Comparison of ENCODE assay signal across 31 cellular contexts in genomic region chr3:140467916-140468315, GRCh38.
A peak's percentile ranks its signal among the peaks of the same experiment; 100 is the strongest.
DNase-seq lines count a peak whose midpoint lies in the region; ATAC-seq and TF ChIP-seq lines count a peak whose summit lies in the region.
"Had no signal": no experiment of that assay in that cellular context is flagged by ENCODE, and none has a peak within 500 bp of the region (broad histone marks: within the 10 kb centered on the region; RNA-seq: fewer than 3 reads in every experiment).

No MANE protein-coding gene starts in this region.

- H3K36me3 Mint-ChIP-seq in chondrocyte (ENCODE audit: low read depth): peaks cover 4% of the 10 kb centered on the region
- H3K36me3 Mint-ChIP-seq in immature natural killer cell: no peaks in the 10 kb centered on the region
- H3K36me3 Mint-ChIP-seq: activated naive CD4-positive, alpha-beta T cell treated with anti-CD3 and anti-CD28 coated beads, Interleukin-2, amount 50 U/mL, for 24 hours had no signal

- no peak for TF ChIP-seq POLR2A in suprapubic skin (IDR thresholded peaks at IDR 0.05)

- no peak for TF ChIP-seq EP300 in suprapubic skin (IDR thresholded peaks at IDR 0.05)

- H3K27me3 Mint-ChIP-seq in chondrocyte (ENCODE audit: low read depth) (no peaks in the 10 kb centered on the region), immature natural killer cell (ENCODE audit: low read depth in 3 of 3) (peaks cover 3 to 8% (median 3%) of the 10 kb centered on the region in 3 donors)
- H3K27me3 Mint-ChIP-seq: activated naive CD4-positive, alpha-beta T cell treated with anti-CD3 and anti-CD28 coated beads, Interleukin-2, amount 50 U/mL, for 24 hours had no signal

- TF ChIP-seq CTCF in chondrocyte (IDR thresholded peaks at IDR 0.05): no peak
- TF ChIP-seq CTCF in hepatocyte (IDR thresholded peaks at IDR 0.05; ENCODE audit: poor library complexity): no peak
- TF ChIP-seq CTCF in smooth muscle cell (IDR thresholded peaks at IDR 0.05; ENCODE audit: borderline replicate concordance, insufficient read depth, poor library complexity, severe bottlenecking): no peak
- no peak for TF ChIP-seq CTCF in suprapubic skin (IDR thresholded peaks at IDR 0.05)

- H3K9me3 Mint-ChIP-seq in chondrocyte (ENCODE audit: low read depth): no peaks in the 10 kb centered on the region
- H3K9me3 Mint-ChIP-seq in immature natural killer cell: no peaks in the 10 kb centered on the region
- H3K9me3 Mint-ChIP-seq: activated naive CD4-positive, alpha-beta T cell treated with anti-CD3 and anti-CD28 coated beads, Interleukin-2, amount 50 U/mL, for 24 hours; endodermal cell; neural crest cell had no signal

- DNase-seq in M059J (ENCODE audit: low read depth): peak; percentile 38
- no peak for DNase-seq in chondrocyte (ENCODE audit: low spot score)
- no peak for DNase-seq in hepatocyte (ENCODE audit: low spot score)
- DNase-seq in smooth muscle cell (lab: John Stamatoyannopoulos, UW; ENCODE audit: unreplicated experiment): no peak
- no peak for DNase-seq in suprapubic skin (ENCODE audit: low spot score in 2 of 2)
- DNase-seq in immature natural killer cell: no peak
- DNase-seq: activated CD4-positive, alpha-beta T cell treated with anti-CD3 and anti-CD28 coated beads for 4 hours; caudate nucleus; dermis blood vessel endothelial cell; DMS79 treated with DMSO at 0.1 percent for 48 hours; endodermal cell; GF-D8; HCEC 1CT; hypothalamus; Karpas-422; mesendoderm; NCI-H146; NCI-H446; NCI-H774; right lobe of liver; RPMI8226; SJCRH30; stimulated activated CD4-positive, alpha-beta T cell treated with anti-CD3 and anti-CD28 coated beads, Interleukin-4, amount 100 ng/mL, for 24 hours; T1000; transverse colon had no signal

- peak overlapping the region; percentile 65 for H3K9ac ChIP-seq in smooth muscle cell (ENCODE audit: low read depth)
- H3K9ac ChIP-seq: parathyroid adenoma had no signal

- H4K20me1 ChIP-seq in hepatocyte (ENCODE audit: insufficient read depth, poor library complexity, severe bottlenecking): no peaks in the 10 kb centered on the region
- no peaks in the 10 kb centered on the region for H4K20me1 ChIP-seq in smooth muscle cell (ENCODE audit: low read depth)

- no peak overlapping the region for H3K4me3 Mint-ChIP-seq in chondrocyte (ENCODE audit: unreplicated experiment)
- no peak overlapping the region for H3K4me3 Mint-ChIP-seq in immature natural killer cell
- H3K4me3 Mint-ChIP-seq: activated naive CD4-positive, alpha-beta T cell treated with anti-CD3 and anti-CD28 coated beads, Interleukin-2, amount 50 U/mL, for 24 hours; activated T-helper 17 cell treated with anti-CD3 and anti-CD28 coated beads, Interleukin-2, amount 50 U/mL, for 72 hours; endodermal cell; neural crest cell had no signal

- peak overlapping the region; percentile 95 for H3K27ac Mint-ChIP-seq in chondrocyte (ENCODE audit: unreplicated experiment)
- no peak overlapping the region for H3K27ac Mint-ChIP-seq in immature natural killer cell
- H3K27ac Mint-ChIP-seq: activated naive CD4-positive, alpha-beta T cell treated with anti-CD3 and anti-CD28 coated beads, Interleukin-2, amount 50 U/mL, for 24 hours; activated T-helper 17 cell treated with anti-CD3 and anti-CD28 coated beads, Interleukin-2, amount 50 U/mL, for 72 hours; endodermal cell had no signal

- H3K4me1 Mint-ChIP-seq in chondrocyte (ENCODE audit: low read depth) (peaks cover 61% of the 10 kb centered on the region), immature natural killer cell (peaks cover 8 to 9% of the 10 kb centered on the region in 2 donors)
- H3K4me1 Mint-ChIP-seq: activated naive CD4-positive, alpha-beta T cell treated with anti-CD3 and anti-CD28 coated beads, Interleukin-2, amount 50 U/mL, for 24 hours had no signal

- no peak overlapping the region for H3K4me3 ChIP-seq in hepatocyte
- H3K4me3 ChIP-seq in smooth muscle cell: no peak overlapping the region
- H3K4me3 ChIP-seq in suprapubic skin: no peak overlapping the region
- H3K4me3 ChIP-seq: right lobe of liver, SJCRH30, transverse colon had no signal

- no peak overlapping the region for H3K4me2 ChIP-seq in hepatocyte
- peak overlapping the region; percentile 11 for H3K4me2 ChIP-seq in smooth muscle cell

- H3K9me2 ChIP-seq in hepatocyte (replicated peaks; ENCODE audit: insufficient read depth): no peaks in the 10 kb centered on the region

- no peaks in the 10 kb centered on the region for H3F3A ChIP-seq in smooth muscle cell (ENCODE audit: low read depth)

- H3K4me1 ChIP-seq in hepatocyte (ENCODE audit: insufficient read depth) (peaks cover 3% of the 10 kb centered on the region), smooth muscle cell (ENCODE audit: low read depth) (peaks cover 17% of the 10 kb centered on the region), suprapubic skin (no peaks in the 10 kb centered on the region)
- H3K4me1 ChIP-seq: parathyroid adenoma, right lobe of liver, SJCRH30, transverse colon had no signal

- H3K79me2 ChIP-seq in hepatocyte: no peaks in the 10 kb centered on the region
- H3K79me2 ChIP-seq in smooth muscle cell (ENCODE audit: low read depth): no peaks in the 10 kb centered on the region
- H3K79me2 ChIP-seq: parathyroid adenoma had no signal

- H2AFZ ChIP-seq in hepatocyte (no peak overlapping the region), smooth muscle cell (ENCODE audit: low read depth) (no peak overlapping the region)
- H2AFZ ChIP-seq: parathyroid adenoma had no signal

- H3K27ac ChIP-seq in hepatocyte (peak overlapping the region; percentile 80), smooth muscle cell (ENCODE audit: low read depth) (peak overlapping the region; percentile 72), suprapubic skin (no peak overlapping the region)
- H3K27ac ChIP-seq: parathyroid adenoma, right lobe of liver, SJCRH30, transverse colon, VCaP had no signal

- H3K27me3 ChIP-seq in hepatocyte (no peaks in the 10 kb centered on the region), smooth muscle cell (ENCODE audit: low read depth) (no peaks in the 10 kb centered on the region), suprapubic skin (no peaks in the 10 kb centered on the region)
- H3K27me3 ChIP-seq: right lobe of liver, SJCRH30, transverse colon had no signal

- H3K9me3 ChIP-seq in hepatocyte (ENCODE audit: low read depth) (no peaks in the 10 kb centered on the region), smooth muscle cell (replicated peaks; ENCODE audit: low read depth) (no peaks in the 10 kb centered on the region), suprapubic skin (no peaks in the 10 kb centered on the region)
- H3K9me3 ChIP-seq: right lobe of liver, SJCRH30, transverse colon had no signal

- ATAC-seq in HG02970 (IDR thresholded peaks at IDR 0.05; ENCODE audit: low FRiP score, unreplicated experiment): no peak

- no peaks in the 10 kb centered on the region for H3K36me3 ChIP-seq in hepatocyte (replicated peaks; ENCODE audit: insufficient read depth, low read depth)
- H3K36me3 ChIP-seq in smooth muscle cell (ENCODE audit: low read depth): no peaks in the 10 kb centered on the region
- no peaks in the 10 kb centered on the region for H3K36me3 ChIP-seq in suprapubic skin
- H3K36me3 ChIP-seq: right lobe of liver, SJCRH30, transverse colon had no signal
